Comparison of ENCODE assay signal across 5 cellular contexts in genomic region chr19:41709516-41709915, GRCh38. TPM values are rescaled to one million over a fixed set of nuclear protein-coding genes. Genes with fewer than 3 reads are reported as not detected.
"Had no signal": no experiment of that assay in that cellular context is flagged by ENCODE, and none has a peak within 500 bp of the region (broad histone marks: within the 10 kb centered on the region; RNA-seq: fewer than 3 reads in every experiment).

No MANE protein-coding gene starts in this region.

RNA-seq across cellular contexts. Expression of gene CEACAM5, which starts 1.1 kb away (rescaled TPM):
- total RNA-seq: LHCN-M2, MCF 10A, OCI-LY7, SK-MEL-5 had no signal

RNA-seq across cellular contexts. Expression of gene CEACAM7, which starts 21.4 kb away (rescaled TPM):
- total RNA-seq: LHCN-M2, MCF 10A, OCI-LY7, PC-3, SK-MEL-5 had no signal

RNA-seq across cellular contexts. Expression of gene CEACAM6, which starts 45.8 kb away (rescaled TPM):
- total RNA-seq: LHCN-M2, MCF 10A, OCI-LY7, SK-MEL-5 had no signal
